Comparison of ENCODE assay signal across 1 cellular context in genomic region chr19:17500447-17501198, GRCh38.
A peak's percentile ranks its signal among the peaks of the same experiment; 100 is the strongest.
TF ChIP-seq lines count a peak whose summit lies in the region.

No MANE protein-coding gene starts in this region.

TF ChIP-seq in GM12878, 131 proteins besides CTCF, POLR2A, EP300 and RAD21:
- TF ChIP-seq SMARCA5 (IDR thresholded peaks at IDR 0.05), result 0 out of 2 replicates have a peak, but pooled peaks have one; percentile 41
- TF ChIP-seq E4F1 (IDR thresholded peaks at IDR 0.05; ENCODE audit: borderline replicate concordance, partially characterized antibody), result no peak
